25 cellular contexts compared by ENCODE assay signal in the genomic region with DNA sequence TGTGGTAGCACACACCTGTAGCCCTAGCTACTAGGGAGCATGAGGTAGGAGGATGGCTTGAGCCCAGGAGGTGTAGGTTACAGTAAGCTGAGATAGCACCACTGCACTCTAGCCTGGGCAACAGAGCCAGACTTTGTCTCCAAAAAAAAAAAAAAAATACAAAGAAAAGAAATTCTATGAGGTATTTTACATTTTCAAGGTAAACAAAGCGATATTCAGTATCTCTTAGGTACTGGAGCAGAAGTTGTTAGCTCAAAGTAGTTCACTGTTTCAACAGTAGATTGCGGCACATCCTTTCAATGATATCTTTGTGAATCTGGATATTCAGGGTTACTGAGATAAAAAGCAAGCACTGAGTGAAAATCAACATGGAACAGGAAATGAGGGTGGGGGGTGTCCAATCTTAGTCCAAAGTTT.
"Had no signal": no experiment of that assay in that cellular context is flagged by ENCODE, and none has a peak within 500 bp of the region (broad histone marks: within the 10 kb centered on the region; RNA-seq: fewer than 3 reads in every experiment).

No MANE protein-coding gene starts in this region.

- ATAC-seq: activated naive CD4-positive, alpha-beta T cell treated with anti-CD3 and anti-CD28 coated beads, Interleukin-2, amount 50 U/mL, for 72 hours; activated T-cell treated with anti-CD3 and anti-CD28 coated beads, Interleukin-2, amount 50 U/mL, for 72 hours; gastrocnemius medialis had no signal

- H3K4me3 ChIP-seq: coronary artery, dorsolateral prefrontal cortex, esophagus muscularis mucosa, gastrocnemius medialis had no signal

- H3K27ac ChIP-seq: brain microvascular endothelial cell, coronary artery, dorsolateral prefrontal cortex, esophagus muscularis mucosa, foreskin keratinocyte, gastrocnemius medialis had no signal

- DNase-seq: activated CD4-positive, alpha-beta memory T cell treated with anti-CD3 and anti-CD28 coated beads, Interleukin-2, amount 10 ng/mL, durations not matched to agents 7 days and 5 days; activated CD4-positive, alpha-beta T cell treated with anti-CD3 and anti-CD28 coated beads for 1 hour; activated CD4-positive, alpha-beta T cell treated with anti-CD3 and anti-CD28 coated beads for 4 hours; activated CD4-positive, alpha-beta T cell treated with anti-CD3 and anti-CD28 coated beads, Interleukin-2, amount 10 ng/mL, durations not matched to agents 7 days and 5 days; activated CD4-positive, alpha-beta T cell treated with anti-CD3 and anti-CD28 coated beads, Interleukin-2, amount 50 U/mL, for 4 hours; activated CD8-positive, alpha-beta memory T cell treated with anti-CD3 and anti-CD28 coated beads, Interleukin-2, amount 50 U/mL, for 48 hours; activated gamma-delta T cell; activated naive CD4-positive, alpha-beta T cell; activated naive CD4-positive, alpha-beta T cell treated with anti-CD3 and anti-CD28 coated beads, Interleukin-2, amount 10 ng/mL, durations not matched to agents 7 days and 5 days; activated naive CD8-positive, alpha-beta T cell treated with anti-CD3 and anti-CD28 coated beads, Interleukin-2, amount 10 ng/mL, durations not matched to agents 7 days and 5 days; activated T-cell treated with anti-CD3 and anti-CD28 coated beads for 4 hours; activated T-cell treated with anti-CD3 and anti-CD28 coated beads, Interleukin-2, amount 50 U/mL, for 24 hours; activated T-cell treated with anti-CD3 and anti-CD28 coated beads, Interleukin-2, amount 50 U/mL, for 72 hours; brain microvascular endothelial cell; dorsolateral prefrontal cortex; effector memory CD4-positive, alpha-beta T cell; erythroblast; gastrocnemius medialis; T-helper 2 cell had no signal

- H3K9me3 ChIP-seq: gastrocnemius medialis had no signal

- H3K36me3 ChIP-seq: brain microvascular endothelial cell, esophagus muscularis mucosa, gastrocnemius medialis had no signal

- H3K27me3 ChIP-seq: brain microvascular endothelial cell, dorsolateral prefrontal cortex, esophagus muscularis mucosa, foreskin keratinocyte, gastrocnemius medialis had no signal

- FAIRE-seq: astrocyte, bronchial epithelial cell had no signal

- H3K4me1 ChIP-seq: esophagus muscularis mucosa, gastrocnemius medialis had no signal
